Comparison of ENCODE assay signal across 2 cellular contexts in the genomic region with DNA sequence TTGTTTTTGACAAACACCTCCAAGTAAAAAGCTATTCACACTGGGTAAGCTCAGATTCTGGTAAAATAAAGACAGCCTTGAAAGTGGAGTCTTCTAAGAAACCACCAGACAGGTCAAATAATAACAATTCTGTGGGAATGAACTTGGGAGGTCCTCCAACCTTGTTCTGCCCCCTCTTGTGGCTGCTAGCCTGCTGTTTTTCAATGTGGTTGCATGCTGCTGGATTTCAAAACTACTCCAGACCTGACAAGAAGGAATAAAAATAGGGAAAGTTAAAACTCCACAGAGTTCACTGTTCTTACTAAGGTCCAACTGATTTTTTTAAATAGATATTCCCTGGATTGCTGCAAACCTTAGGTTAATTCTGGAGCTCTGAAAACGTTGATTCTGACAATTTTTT.
TF ChIP-seq lines count a peak whose summit lies in the region.

No MANE protein-coding gene starts in this region.

TF ChIP-seq in IMR-90, 13 proteins besides CTCF, POLR2A, EP300 and RAD21:
- TF ChIP-seq FOS (IDR thresholded peaks at IDR 0.05; ENCODE audit: low read depth, low read length), result no peak
- TF ChIP-seq CHD1 (IDR thresholded peaks at IDR 0.05; ENCODE audit: low read depth, low read length), result no peak
- TF ChIP-seq SMC3 (IDR thresholded peaks at IDR 0.05; ENCODE audit: low read depth, low read length), result peak; percentile 31; the same call in 1 of the 2 replicates
- TF ChIP-seq MXI1 (IDR thresholded peaks at IDR 0.05; ENCODE audit: borderline replicate concordance, low read depth, low read length), result no peak

TF ChIP-seq in HepG2, 621 proteins besides CTCF, POLR2A, EP300 and RAD21:
- TF ChIP-seq SMC3 (IDR thresholded peaks at IDR 0.05; ENCODE audit: low read length) (peak; percentile 33; the same call in 1 of the 2 replicates), ZNF234 (CRISPR knock-in tag; conservative IDR thresholded peaks at IDR 0.05) (no peak), STAT5B (CRISPR knock-in tag; IDR thresholded peaks at IDR 0.05) (no peak), ZNF331 (CRISPR knock-in tag; IDR thresholded peaks at IDR 0.05) (no peak), ZNF7 (CRISPR knock-in tag; IDR thresholded peaks at IDR 0.05) (0 out of 2 replicates have a peak, but pooled peaks have one; percentile 12), MTF1 (CRISPR knock-in tag; IDR thresholded peaks at IDR 0.05) (no peak), STAG1 (CRISPR knock-in tag; IDR thresholded peaks at IDR 0.05) (peak; percentile 13; the same call in 1 of the 2 replicates)
